In the genomic region with DNA sequence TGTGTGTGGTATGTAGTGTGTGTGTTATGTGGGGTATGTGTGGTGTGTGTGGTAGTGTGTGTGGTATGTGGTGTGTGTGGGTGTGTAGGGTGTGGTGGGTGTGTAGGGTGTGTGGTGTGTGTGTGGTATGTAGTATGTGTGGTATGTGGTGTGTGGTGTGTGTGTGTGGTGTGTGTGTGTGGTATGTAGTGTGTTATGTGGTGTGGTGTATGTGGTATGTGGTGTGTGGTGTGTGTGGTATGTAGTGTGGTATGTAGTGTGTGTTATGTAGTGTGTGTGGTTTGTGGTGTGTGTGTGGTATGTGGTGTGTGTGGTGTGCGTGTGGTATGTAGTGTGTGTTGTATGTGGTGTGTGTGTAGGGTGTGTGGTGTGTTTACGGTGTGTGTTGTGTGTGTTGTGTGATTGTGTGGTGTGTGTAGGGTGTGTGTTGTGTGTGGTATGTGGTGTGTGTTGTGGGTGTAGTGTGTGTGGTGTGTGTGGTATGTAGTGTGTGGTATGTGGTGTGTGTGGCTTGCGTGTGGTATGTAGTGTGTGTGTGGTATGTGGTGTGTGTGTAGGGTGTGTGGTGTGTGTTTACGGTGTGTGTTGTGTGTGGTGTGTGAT, we compare ENCODE assay signal across 29 cellular contexts.
"Had no signal": no experiment of that assay in that cellular context is flagged by ENCODE, and none has a peak within 500 bp of the region (broad histone marks: within the 10 kb centered on the region; RNA-seq: fewer than 3 reads in every experiment).

No MANE protein-coding gene starts in this region.

- H3K4me1 ChIP-seq: neural progenitor cell had no signal

- H3K4me2 ChIP-seq: hepatocyte, neural progenitor cell had no signal

- H3K4me3 ChIP-seq: hepatocyte, lower lobe of right lung, neural progenitor cell, ovary, psoas muscle, right atrium auricular region, skin epidermis, stomach, suprapubic skin, tibial nerve had no signal

- H3K9me3 Mint-ChIP-seq: activated naive CD4-positive, alpha-beta T cell treated with anti-CD3 and anti-CD28 coated beads for 36 hours; immature natural killer cell; naive thymus-derived CD8-positive, alpha-beta T cell; neural progenitor cell; stimulated activated memory B cell treated with anti-CD40 and anti-IgM and Interleukin-4, amounts not matched to agents 10 μg/mL and 1 μg/mL and 100 μg/mL, for 72 hours; WTC11 had no signal

- H3K36me3 Mint-ChIP-seq: immature natural killer cell; naive thymus-derived CD8-positive, alpha-beta T cell; neural progenitor cell; stimulated activated memory B cell treated with anti-CD40 and anti-IgM and Interleukin-4, amounts not matched to agents 10 μg/mL and 1 μg/mL and 100 μg/mL, for 72 hours; WTC11 had no signal

- H3K4me3 Mint-ChIP-seq: activated CD4-positive, alpha-beta T cell treated with anti-CD3 and anti-CD28 coated beads for 36 hours; activated naive CD4-positive, alpha-beta T cell treated with anti-CD3 and anti-CD28 coated beads for 36 hours; immature natural killer cell; naive thymus-derived CD8-positive, alpha-beta T cell; neural progenitor cell; stimulated activated memory B cell treated with anti-CD40 and anti-IgM and Interleukin-4, amounts not matched to agents 10 μg/mL and 1 μg/mL and 100 μg/mL, for 72 hours; WTC11 had no signal

- H3K4me1 Mint-ChIP-seq: WTC11 had no signal

- H3K27me3 ChIP-seq: hepatocyte, ovary, right atrium auricular region, stomach, suprapubic skin, tibial nerve had no signal

- H3K9me3 ChIP-seq: lower lobe of right lung, ovary, psoas muscle, right atrium auricular region, stomach, suprapubic skin, tibial nerve had no signal

- H3K36me3 ChIP-seq: lower lobe of right lung, neural progenitor cell, ovary, right atrium auricular region, stomach, suprapubic skin, tibial nerve had no signal

- H3K27me3 Mint-ChIP-seq: activated CD4-positive, alpha-beta T cell treated with anti-CD3 and anti-CD28 coated beads for 36 hours; naive thymus-derived CD8-positive, alpha-beta T cell; stimulated activated memory B cell treated with anti-CD40 and anti-IgM and Interleukin-4, amounts not matched to agents 10 μg/mL and 1 μg/mL and 100 μg/mL, for 72 hours had no signal

- H3K27ac Mint-ChIP-seq: activated CD4-positive, alpha-beta T cell treated with anti-CD3 and anti-CD28 coated beads for 36 hours; activated naive CD4-positive, alpha-beta T cell treated with anti-CD3 and anti-CD28 coated beads for 36 hours; immature natural killer cell; naive thymus-derived CD8-positive, alpha-beta T cell; neural progenitor cell; stimulated activated memory B cell treated with anti-CD40 and anti-IgM and Interleukin-4, amounts not matched to agents 10 μg/mL and 1 μg/mL and 100 μg/mL, for 72 hours; WTC11 had no signal

- H2AFZ ChIP-seq: hepatocyte, neural progenitor cell had no signal

- DNase-seq: activated CD4-positive, alpha-beta T cell treated with anti-CD3 and anti-CD28 coated beads for 36 hours; activated CD4-positive, alpha-beta T cell treated with anti-CD3 and anti-CD28 coated beads, Interleukin-2, amount 50 U/mL, for 48 hours; activated effector memory CD4-positive, alpha-beta T cell treated with Interleukin-2 at 50 U/mL for 16 hours; activated naive CD4-positive, alpha-beta T cell treated with anti-CD3 and anti-CD28 coated beads for 36 hours; activated T-cell treated with anti-CD3 and anti-CD28 coated beads, Interleukin-2, amount 50 U/mL, for 48 hours; aorta; central memory CD4-positive, alpha-beta T cell; dermis blood vessel endothelial cell; effector CD8-positive, alpha-beta T cell; glutamatergic neuron; immature natural killer cell; lower lobe of right lung; naive thymus-derived CD8-positive, alpha-beta T cell; ovary; psoas muscle; stimulated activated CD4-positive, alpha-beta T cell treated with anti-CD3 and anti-CD28 coated beads, Interleukin-1b, Interleukin-23, amount 100 ng/mL, for 48 hours; stomach; T-helper 1 cell; T1000 had no signal

- ATAC-seq: activated CD4-positive, alpha-beta T cell treated with anti-CD3 and anti-CD28 coated beads for 36 hours; esophagus mucosa; left lobe of liver; lower lobe of right lung; naive thymus-derived CD8-positive, alpha-beta T cell; psoas muscle; stimulated activated memory B cell treated with anti-CD40 and anti-IgM and Interleukin-4, amounts not matched to agents 10 μg/mL and 1 μg/mL and 100 μg/mL, for 72 hours; WTC11 had no signal

- H3K9ac ChIP-seq: neural progenitor cell had no signal

- H3K27ac ChIP-seq: hepatocyte, lower lobe of right lung, neural progenitor cell, ovary, psoas muscle, right atrium auricular region, skin epidermis, stomach, suprapubic skin, tibial nerve had no signal
